In the genomic region with DNA sequence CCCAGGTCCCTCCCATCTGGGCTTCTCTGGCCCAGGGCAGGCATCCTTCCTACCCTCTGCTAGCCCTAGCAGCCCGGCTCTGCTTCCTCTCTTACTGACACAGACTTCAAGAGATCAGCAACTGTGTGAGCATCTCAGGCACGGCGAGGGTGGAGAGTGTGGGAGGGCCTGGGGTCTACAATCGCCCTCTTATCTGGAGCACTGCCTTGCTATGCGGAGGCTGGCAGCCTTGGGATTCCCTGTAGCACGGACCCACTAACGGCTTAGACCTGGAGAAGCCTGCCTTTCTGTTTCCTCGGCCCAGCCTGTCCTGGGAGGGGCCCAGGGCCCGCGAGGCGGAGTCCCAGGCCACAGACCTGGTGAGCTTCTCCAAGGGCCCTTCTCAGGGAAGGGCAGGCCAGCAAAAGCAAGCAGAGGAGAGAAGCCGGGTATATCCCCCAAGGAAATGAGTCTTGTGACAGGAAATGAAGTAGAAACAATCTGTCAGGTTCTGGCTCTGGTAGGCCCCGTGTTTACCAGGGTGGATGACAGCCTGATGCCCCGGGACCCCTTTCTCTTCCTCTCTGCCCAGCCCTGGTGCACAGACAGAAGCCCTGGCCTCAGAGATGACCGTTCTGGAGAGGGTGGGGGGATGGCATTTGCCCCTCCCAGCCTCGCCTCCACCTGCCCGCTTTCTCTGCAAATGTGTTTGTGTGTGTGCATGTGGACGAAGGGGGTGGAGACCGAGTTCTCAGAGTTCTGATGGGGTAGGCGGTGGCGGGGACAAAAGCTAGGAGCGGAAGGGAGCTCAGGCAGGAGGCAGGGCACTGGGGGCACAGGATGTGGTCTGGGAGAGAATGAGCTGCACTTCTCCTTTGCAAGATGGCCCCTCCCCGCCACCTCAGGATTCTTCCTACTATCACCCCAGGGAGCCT, we compare ENCODE assay signal across 8 cellular contexts. TPM values are rescaled to one million over a fixed set of nuclear protein-coding genes. Genes with fewer than 3 reads are reported as not detected.
DNase-seq lines count a peak whose midpoint lies in the region; ATAC-seq and TF ChIP-seq lines count a peak whose summit lies in the region.

No MANE protein-coding gene starts in this region.

- H3K36me3 ChIP-seq in OCI-LY1 (ENCODE audit: insufficient read depth, low read length) (peaks cover 44% of the 10 kb centered on the region), cardiac muscle cell (peaks cover 20% of the 10 kb centered on the region), gastrocnemius medialis (peaks cover 0 to 38% of the 10 kb centered on the region in 2 donors)

- H3K9me3 ChIP-seq in OCI-LY1 (ENCODE audit: low read length), result no peaks in the 10 kb centered on the region
- no peaks in the 10 kb centered on the region for H3K9me3 ChIP-seq in cardiac muscle cell (ENCODE audit: low read depth)
- H3K9me3 ChIP-seq in gastrocnemius medialis, result no peaks in the 10 kb centered on the region

- H3K9ac ChIP-seq in OCI-LY1 (ENCODE audit: low read length), result peak overlapping the region; percentile 86

- H3K27ac ChIP-seq in OCI-LY1 (ENCODE audit: low read depth, low read length, poor library complexity, severe bottlenecking) (peak overlapping the region; percentile 92), cardiac muscle cell (peak overlapping the region; percentile 95), gastrocnemius medialis (peak overlapping the region in 3 of 4 donors; percentile 92 to 97 (median 96))

- H3K27me3 ChIP-seq in OCI-LY1 (ENCODE audit: insufficient read depth, low read length), result no peaks in the 10 kb centered on the region
- H3K27me3 ChIP-seq in cardiac muscle cell, result no peaks in the 10 kb centered on the region
- no peaks in the 10 kb centered on the region for H3K27me3 ChIP-seq in gastrocnemius medialis

- ATAC-seq in gastrocnemius medialis, result no peak
- no peak for ATAC-seq in GM21529 (IDR thresholded peaks at IDR 0.05; ENCODE audit: unreplicated experiment)

- no peak for TF ChIP-seq CTCF in OCI-LY1 (IDR thresholded peaks at IDR 0.05; ENCODE audit: low read length)
- TF ChIP-seq CTCF in cardiac muscle cell (IDR thresholded peaks at IDR 0.05; ENCODE audit: low read depth, low read length), result no peak
- no peak for TF ChIP-seq CTCF in gastrocnemius medialis (IDR thresholded peaks at IDR 0.05 in 4 of 5, conservative IDR thresholded peaks at IDR 0.05 in 1 of 5)

- H3K79me2 ChIP-seq in OCI-LY1 (ENCODE audit: insufficient read depth, low read length), result no peaks in the 10 kb centered on the region

- H3K4me1 ChIP-seq in OCI-LY1 (ENCODE audit: insufficient read depth, low read length, severe bottlenecking) (peaks cover 32% of the 10 kb centered on the region), cardiac muscle cell (ENCODE audit: low read depth) (peaks cover 19% of the 10 kb centered on the region), gastrocnemius medialis (peaks cover 11 to 30% of the 10 kb centered on the region in 2 donors)

- H3K9me2 ChIP-seq in OCI-LY1 (ENCODE audit: low read depth, low read length), result no peaks in the 10 kb centered on the region

- in situ Hi-C loops in gastrocnemius medialis (cut with MboI; ENCODE audit: low sequenced_read_pairs in 4 of 4), result loop anchor here in 1 of 4 donors (10.0 to 25.0 kb wide), 2 partner anchors 111 to 279 kb away; a partner anchor contains a TSS

- H3K4me3 ChIP-seq in OCI-LY1 (ENCODE audit: low read depth, low read length, poor library complexity, severe bottlenecking), result peak overlapping the region; percentile 75
- H3K4me3 ChIP-seq in cardiac muscle cell, result no peak overlapping the region
- H3K4me3 ChIP-seq in gastrocnemius medialis, result peak overlapping the region in 3 of 4 donors; percentile 89 to 98 (median 97)

- no peaks in the 10 kb centered on the region for H4K20me1 ChIP-seq in OCI-LY1 (ENCODE audit: insufficient read depth, low read length)

- no peak overlapping the region for H2AFZ ChIP-seq in OCI-LY1 (ENCODE audit: low read length)

- no peaks in the 10 kb centered on the region for H3F3A ChIP-seq in OCI-LY1 (ENCODE audit: insufficient read depth, low read length)

- TF ChIP-seq POLR2A in gastrocnemius medialis (IDR thresholded peaks at IDR 0.05), result no peak

- H3K4me2 ChIP-seq in OCI-LY1 (ENCODE audit: low read length), result peak overlapping the region; percentile 84

- DNase-seq in EL (peak; percentile 34), cardiac muscle cell (ENCODE audit: low read depth in 1 of 2, low spot score in 1 of 2) (peak; percentile 61 to 81), gastrocnemius medialis (peak; percentile 41 to 48), NCI-H524 (lab: John Stamatoyannopoulos, UW) (no peak), NCI-H1694 treated with DMSO at 0.1 percent for 48 hours (lab: John Stamatoyannopoulos, UW) (no peak)
- DNase-seq in activated effector memory CD4-positive, alpha-beta T cell treated with Interleukin-2 at 50 U/mL for 16 hours, result peak; percentile 69

- intact Hi-C loops in gastrocnemius medialis (cut with DNase I; ENCODE audit: low total_unique reads), result no loop called here

RNA-seq across cellular contexts. Expression of a gene that starts 2.5 kb away (rescaled TPM):
- total RNA-seq in cardiac muscle cell (78.8 and 108 TPM in 2 replicates), gastrocnemius medialis (100 to 1,000 TPM in 1 of 4 donors, 10 to 100 TPM in 3; 71.1 to 105 (median 89.0) TPM)
- 80.9 and 103 TPM in 2 replicates for polyA plus RNA-seq in cardiac muscle cell

RNA-seq across cellular contexts. Expression of a gene that starts 2.7 kb away (rescaled TPM):
- total RNA-seq in cardiac muscle cell, result 0.78 and 1.9 TPM in 2 replicates
- polyA plus RNA-seq in cardiac muscle cell, result 2.3 and 4.1 TPM in 2 replicates
- not detected for total RNA-seq in gastrocnemius medialis

RNA-seq across cellular contexts. Expression of a gene that starts 9.7 kb away (rescaled TPM):
- total RNA-seq in cardiac muscle cell (1.4 and 1.5 TPM in 2 replicates), gastrocnemius medialis (under 1 TPM in 1 of 4 donors, not detected in 3; 0.49 TPM)
- polyA plus RNA-seq in cardiac muscle cell, result 2.7 and 3.9 TPM in 2 replicates

RNA-seq across cellular contexts. Expression of a gene that starts 18.8 kb away (rescaled TPM):
- total RNA-seq in cardiac muscle cell, result 43.2 and 46.3 TPM in 2 replicates
- polyA plus RNA-seq in cardiac muscle cell, result 70.4 and 111 TPM in 2 replicates
- total RNA-seq in gastrocnemius medialis, result 10 to 100 TPM in 1 of 4 donors, 1 to 10 TPM in 3; 1.6 to 17.3 (median 5.7) TPM

RNA-seq across cellular contexts. Expression of a gene that starts 29.0 kb away (rescaled TPM):
- total RNA-seq in cardiac muscle cell (30.1 and 36.0 TPM in 2 replicates), gastrocnemius medialis (1 to 10 TPM; 3.5 to 9.1 (median 4.6) TPM)
- polyA plus RNA-seq in cardiac muscle cell, result 67.8 and 83.3 TPM in 2 replicates

Comparison
In these comparisons a context has a peak if more than half of its experiments do, and no peak if none do; other contexts are left out.
1. DNase-seq: peak in EL (single experiment), activated effector memory CD4-positive, alpha-beta T cell treated with Interleukin-2 at 50 U/mL for 16 hours (single experiment), cardiac muscle cell (2 of 2) and gastrocnemius medialis (2 of 2); none in NCI-H524 (0 of 2) and NCI-H1694 treated with DMSO at 0.1 percent for 48 hours (single experiment).
2. Peak in every context shown above with its lines, with median percentiles within 50 percentile points of each other: H3K27ac ChIP-seq.